In the genomic region with DNA sequence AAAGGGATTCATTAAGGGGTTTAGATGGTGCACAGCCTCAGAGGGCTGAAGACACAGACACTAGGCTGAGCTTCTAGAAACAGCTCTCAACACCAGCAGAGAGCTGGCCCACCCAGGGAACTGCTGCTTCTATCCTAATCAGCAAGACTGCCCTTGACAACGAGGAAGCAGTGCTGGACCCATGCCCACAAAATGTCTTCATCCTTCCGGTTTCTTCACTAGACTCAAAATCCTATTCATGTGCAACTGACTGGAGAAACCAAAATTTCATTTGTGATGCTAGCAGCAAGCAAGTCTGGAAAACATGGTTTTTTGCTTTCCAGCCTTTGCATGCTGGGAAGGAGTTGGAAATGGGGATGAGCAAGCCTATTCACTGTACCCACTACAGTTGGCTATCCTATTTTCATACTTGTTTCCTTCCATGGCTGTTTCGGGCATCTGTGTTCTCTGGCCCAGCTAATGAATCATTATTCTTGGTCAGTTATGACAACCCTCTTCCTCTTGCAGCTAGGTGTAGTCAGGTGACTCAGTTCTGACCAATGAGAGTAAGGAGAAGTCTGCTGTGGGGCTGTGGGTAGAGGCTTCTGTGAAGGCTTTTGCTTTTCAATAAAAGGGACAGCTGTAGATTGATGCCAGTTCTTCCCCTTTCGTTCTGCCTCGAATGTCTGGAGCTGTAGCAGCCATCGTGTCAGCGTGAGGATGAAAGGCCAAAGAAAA, we compare ENCODE assay signal across 8 cellular contexts.
DNase-seq lines count a peak whose midpoint lies in the region; ATAC-seq lines count a peak whose summit lies in the region.

No MANE protein-coding gene starts in this region.

- no peaks in the 10 kb centered on the region for H3K36me3 Mint-ChIP-seq in dendritic cell treated with granulocyte-macrophage colony-stimulating factor and Interleukin-4, amounts not matched to agents 40 ng/mL and 50 ng/mL, for 4 days (ENCODE audit: low read depth)
- H3K36me3 Mint-ChIP-seq in T-helper 2 cell treated with Interferon-gamma antibody and Interleukin-4, amounts not matched to agents 5 μg/mL and 100 μg/mL, for 36 hours (ENCODE audit: low read depth): no peaks in the 10 kb centered on the region

- peaks cover 27% of the 10 kb centered on the region for H3K4me1 Mint-ChIP-seq in dendritic cell treated with granulocyte-macrophage colony-stimulating factor and Interleukin-4, amounts not matched to agents 40 ng/mL and 50 ng/mL, for 4 days (ENCODE audit: low read depth)
- peaks cover 8% of the 10 kb centered on the region for H3K4me1 Mint-ChIP-seq in T-helper 2 cell treated with Interferon-gamma antibody and Interleukin-4, amounts not matched to agents 5 μg/mL and 100 μg/mL, for 36 hours (ENCODE audit: low read depth)

- H3K27ac Mint-ChIP-seq in dendritic cell treated with granulocyte-macrophage colony-stimulating factor and Interleukin-4, amounts not matched to agents 40 ng/mL and 50 ng/mL, for 4 days: peak overlapping the region; percentile 30
- H3K27ac Mint-ChIP-seq in T-helper 2 cell treated with Interferon-gamma antibody and Interleukin-4, amounts not matched to agents 5 μg/mL and 100 μg/mL, for 36 hours: no peak overlapping the region

- no peaks in the 10 kb centered on the region for H3K9me3 Mint-ChIP-seq in dendritic cell treated with granulocyte-macrophage colony-stimulating factor and Interleukin-4, amounts not matched to agents 40 ng/mL and 50 ng/mL, for 4 days
- H3K9me3 Mint-ChIP-seq in T-helper 2 cell treated with Interferon-gamma antibody and Interleukin-4, amounts not matched to agents 5 μg/mL and 100 μg/mL, for 36 hours: no peaks in the 10 kb centered on the region

- ATAC-seq in GM18858 (IDR thresholded peaks at IDR 0.05; ENCODE audit: unreplicated experiment) (peak; percentile 84), HG02678 (IDR thresholded peaks at IDR 0.05; ENCODE audit: unreplicated experiment) (peak; percentile 88)

- H3K27me3 Mint-ChIP-seq in dendritic cell treated with granulocyte-macrophage colony-stimulating factor and Interleukin-4, amounts not matched to agents 40 ng/mL and 50 ng/mL, for 4 days: no peaks in the 10 kb centered on the region
- H3K27me3 Mint-ChIP-seq in T-helper 2 cell treated with Interferon-gamma antibody and Interleukin-4, amounts not matched to agents 5 μg/mL and 100 μg/mL, for 36 hours (ENCODE audit: low read depth): peaks cover 12% of the 10 kb centered on the region

- intact Hi-C loops in dendritic cell treated with granulocyte-macrophage colony-stimulating factor and Interleukin-4, amounts not matched to agents 40 ng/mL and 50 ng/mL, for 4 days (cut with micrococcal nuclease): no loop called here

- DNase-seq in NCI-H226 (peak; percentile 76), pons (ENCODE audit: low spot score) (peak; percentile 31), NCI-H1417 (lab: John Stamatoyannopoulos, UW) (no peak)
- DNase-seq in T-helper 2 cell treated with Interferon-gamma antibody and Interleukin-4, amounts not matched to agents 5 μg/mL and 100 μg/mL, for 36 hours (ENCODE audit: low spot score): no peak
- no peak for DNase-seq in stimulated activated CD4-positive, alpha-beta T cell treated with anti-CD3 and anti-CD28 coated beads, Interleukin-2, amount 100 ng/mL, for 48 hours

- peak overlapping the region; percentile 13 for H3K4me3 Mint-ChIP-seq in dendritic cell treated with granulocyte-macrophage colony-stimulating factor and Interleukin-4, amounts not matched to agents 40 ng/mL and 50 ng/mL, for 4 days
- no peak overlapping the region for H3K4me3 Mint-ChIP-seq in T-helper 2 cell treated with Interferon-gamma antibody and Interleukin-4, amounts not matched to agents 5 μg/mL and 100 μg/mL, for 36 hours

Comparison
In these comparisons a context has a peak if more than half of its experiments do, and no peak if none do; other contexts are left out.
1. DNase-seq: peak in NCI-H226 (single experiment) and pons (single experiment); none in T-helper 2 cell treated with Interferon-gamma antibody and Interleukin-4, amounts not matched to agents 5 μg/mL and 100 μg/mL, for 36 hours (single experiment), NCI-H1417 (0 of 3) and stimulated activated CD4-positive, alpha-beta T cell treated with anti-CD3 and anti-CD28 coated beads, Interleukin-2, amount 100 ng/mL, for 48 hours (0 of 2).